In genomic region chr12:106194351-106194750, GRCh38 we compare ENCODE assay signal across 14 cellular contexts.
"Had no signal": no experiment of that assay in that cellular context is flagged by ENCODE, and none has a peak within 500 bp of the region (broad histone marks: within the 10 kb centered on the region; RNA-seq: fewer than 3 reads in every experiment).

No MANE protein-coding gene starts in this region.

- H3K4me1 ChIP-seq: lower lobe of right lung, prostate gland had no signal

- H3K4me3 ChIP-seq: dorsolateral prefrontal cortex, lower lobe of right lung, mucosa of descending colon, neural progenitor cell, prostate gland, sigmoid colon had no signal

- H3K9me3 ChIP-seq: lower lobe of right lung, mucosa of descending colon, prostate gland, sigmoid colon had no signal

- H3K4me2 ChIP-seq: neural progenitor cell had no signal

- H3K9ac ChIP-seq: neural progenitor cell had no signal

- H3K27me3 ChIP-seq: dorsolateral prefrontal cortex, neural progenitor cell, sigmoid colon had no signal

- H3K36me3 ChIP-seq: lower lobe of right lung, neural progenitor cell, prostate gland, sigmoid colon had no signal

- H3K27ac ChIP-seq: lower lobe of right lung, neural progenitor cell, prostate gland, sigmoid colon had no signal

- DNase-seq: central memory CD4-positive, alpha-beta T cell; dorsolateral prefrontal cortex; effector CD4-positive, alpha-beta T cell; left ventricle myocardium superior; lower lobe of right lung; mucosa of descending colon; naive B cell; right cardiac atrium; sigmoid colon; stimulated activated CD4-positive, alpha-beta T cell treated with anti-CD3 and anti-CD28 coated beads, Interleukin-4, amount 100 ng/mL, for 4 hours; stimulated activated naive CD8-positive, alpha-beta T cell treated with anti-CD3 and anti-CD28 coated beads, Interleukin-15, Interleukin-2, amounts not matched to agents 100 U/mL and 50 U/mL, for 24 hours; trophoblast cell had no signal

- H2AFZ ChIP-seq: neural progenitor cell had no signal
